ENCODE assay signal across 16 cellular contexts in genomic region chr7:6480323-6480660, GRCh38. TPM values are rescaled to one million over a fixed set of nuclear protein-coding genes. Genes with fewer than 3 reads are reported as not detected.
DNase-seq lines count a peak whose midpoint lies in the region; ATAC-seq lines count a peak whose summit lies in the region.
"Had no signal": no experiment of that assay in that cellular context is flagged by ENCODE, and none has a peak within 500 bp of the region (broad histone marks: within the 10 kb centered on the region; RNA-seq: fewer than 3 reads in every experiment).

No MANE protein-coding gene starts in this region.

- H3K4me3 Mint-ChIP-seq in activated T-helper 17 cell treated with anti-CD3 and anti-CD28 coated beads, Interleukin-2, amount 50 U/mL, for 72 hours = peak overlapping the region; percentile 85
- H3K4me3 Mint-ChIP-seq: GM23338 had no signal

- H3K4me1 Mint-ChIP-seq in activated T-helper 17 cell treated with anti-CD3 and anti-CD28 coated beads, Interleukin-2, amount 50 U/mL, for 72 hours = peaks cover 39% of the 10 kb centered on the region

- H3K36me3 Mint-ChIP-seq in activated T-helper 17 cell treated with anti-CD3 and anti-CD28 coated beads, Interleukin-2, amount 50 U/mL, for 72 hours (ENCODE audit: low read depth) = peaks cover 76% of the 10 kb centered on the region

- H3K9me3 Mint-ChIP-seq in activated T-helper 17 cell treated with anti-CD3 and anti-CD28 coated beads, Interleukin-2, amount 50 U/mL, for 72 hours = no peaks in the 10 kb centered on the region

- no peaks in the 10 kb centered on the region for H3K27me3 Mint-ChIP-seq in activated T-helper 17 cell treated with anti-CD3 and anti-CD28 coated beads, Interleukin-2, amount 50 U/mL, for 72 hours

- ATAC-seq in left ventricle myocardium superior (peak; percentile 1), Right ventricle myocardium superior (ENCODE audit: poor library complexity) (no peak), GM21619 (IDR thresholded peaks at IDR 0.05; ENCODE audit: unreplicated experiment) (no peak), GM18517 (IDR thresholded peaks at IDR 0.05; ENCODE audit: unreplicated experiment) (no peak), HG02642 (IDR thresholded peaks at IDR 0.05; ENCODE audit: poor library complexity, unreplicated experiment) (no peak)
- no peak for ATAC-seq in activated T-helper 17 cell treated with anti-CD3 and anti-CD28 coated beads, Interleukin-2, amount 50 U/mL, for 72 hours (replicated peaks)
- ATAC-seq: gastroesophageal sphincter, GM23338 had no signal

- no peak for DNase-seq in left ventricle myocardium superior
- DNase-seq in Right ventricle myocardium superior = no peak
- DNase-seq in myocyte (ENCODE audit: low read depth) = peak; percentile 81
- no peak for DNase-seq in NCI-H82 treated with DMSO at 0.1 percent for 48 hours (lab: John Stamatoyannopoulos, UW; ENCODE audit: unreplicated experiment)
- DNase-seq: activated CD4-positive, alpha-beta T cell treated with anti-CD3 and anti-CD28 coated beads for 1 hour; activated naive CD4-positive, alpha-beta T cell; cortex of kidney; NCI-H1105; NCI-H510A; SJCRH30 had no signal

- H3K27ac Mint-ChIP-seq in activated T-helper 17 cell treated with anti-CD3 and anti-CD28 coated beads, Interleukin-2, amount 50 U/mL, for 72 hours = peak overlapping the region; percentile 33
- H3K27ac Mint-ChIP-seq: GM23338 had no signal

- intact Hi-C loops in left ventricle myocardium superior (cut with micrococcal nuclease) (no loop called here), Right ventricle myocardium superior (cut with DNase I) (no loop called here)

RNA-seq across cellular contexts. Expression of gene KDELR2, which starts 3.7 kb away (rescaled TPM):
- 45.5 TPM for total RNA-seq in left ventricle myocardium superior
- total RNA-seq in Right ventricle myocardium superior = 41.3 TPM
- 10 to 100 TPM; 55.1 to 68.0 TPM for total RNA-seq in activated T-helper 17 cell treated with anti-CD3 and anti-CD28 coated beads, Interleukin-2, amount 50 U/mL, for 72 hours
- 184 and 240 TPM in 2 replicates for total RNA-seq in myocyte
- 279 TPM for polyA plus RNA-seq in myocyte (2012)

RNA-seq across cellular contexts. Expression of gene DAGLB, which starts 32.5 kb away (rescaled TPM):
- total RNA-seq in left ventricle myocardium superior = 10.1 TPM
- 8.1 TPM for total RNA-seq in Right ventricle myocardium superior
- 10 to 100 TPM; 15.0 to 22.7 TPM for total RNA-seq in activated T-helper 17 cell treated with anti-CD3 and anti-CD28 coated beads, Interleukin-2, amount 50 U/mL, for 72 hours
- total RNA-seq in myocyte = 27.7 and 31.3 TPM in 2 replicates
- polyA plus RNA-seq in myocyte (2012) = 24.8 TPM
